ENCODE assay signal across 1 cellular context in the genomic region with DNA sequence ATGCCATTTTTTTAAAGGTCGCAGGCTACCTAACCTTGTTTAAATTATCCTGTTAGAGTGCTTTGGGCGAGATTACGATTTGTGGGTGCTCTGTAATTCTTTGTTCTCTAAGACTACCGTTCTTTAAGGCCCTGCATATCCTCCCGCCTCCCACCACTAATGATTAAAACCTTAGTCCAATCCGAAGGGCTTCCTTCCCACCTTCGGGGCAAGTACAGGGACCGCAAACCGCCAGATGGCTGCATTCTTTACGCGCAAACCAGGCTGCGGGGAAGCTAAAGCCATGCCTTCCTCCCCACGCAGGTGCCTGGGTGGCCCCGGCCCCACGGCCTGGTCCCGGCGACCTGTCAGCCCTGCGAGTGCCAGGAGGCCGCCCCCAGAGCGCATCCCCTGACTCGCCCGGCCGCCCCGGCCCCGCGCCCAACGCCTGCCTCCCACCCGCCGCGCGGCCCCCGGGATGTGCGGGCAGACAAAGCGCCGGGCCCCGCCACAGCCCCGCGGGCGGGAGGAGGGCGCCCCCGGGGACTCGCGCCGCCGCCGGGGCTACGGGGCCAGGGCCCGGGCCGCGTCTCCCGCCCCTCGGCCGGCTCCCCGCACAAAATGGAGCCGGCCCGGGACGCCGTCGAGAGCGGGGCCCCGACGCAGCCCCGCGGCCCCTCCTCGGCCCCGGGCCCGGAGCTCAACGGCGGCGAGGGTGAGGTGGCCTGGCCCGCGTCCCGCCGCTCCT.
TF ChIP-seq lines count a peak whose summit lies in the region.

No MANE protein-coding gene starts in this region.

TF ChIP-seq in GM23338, 12 proteins besides CTCF, POLR2A, EP300 and RAD21 (continued from another document):
- TF ChIP-seq, protein P1, sequence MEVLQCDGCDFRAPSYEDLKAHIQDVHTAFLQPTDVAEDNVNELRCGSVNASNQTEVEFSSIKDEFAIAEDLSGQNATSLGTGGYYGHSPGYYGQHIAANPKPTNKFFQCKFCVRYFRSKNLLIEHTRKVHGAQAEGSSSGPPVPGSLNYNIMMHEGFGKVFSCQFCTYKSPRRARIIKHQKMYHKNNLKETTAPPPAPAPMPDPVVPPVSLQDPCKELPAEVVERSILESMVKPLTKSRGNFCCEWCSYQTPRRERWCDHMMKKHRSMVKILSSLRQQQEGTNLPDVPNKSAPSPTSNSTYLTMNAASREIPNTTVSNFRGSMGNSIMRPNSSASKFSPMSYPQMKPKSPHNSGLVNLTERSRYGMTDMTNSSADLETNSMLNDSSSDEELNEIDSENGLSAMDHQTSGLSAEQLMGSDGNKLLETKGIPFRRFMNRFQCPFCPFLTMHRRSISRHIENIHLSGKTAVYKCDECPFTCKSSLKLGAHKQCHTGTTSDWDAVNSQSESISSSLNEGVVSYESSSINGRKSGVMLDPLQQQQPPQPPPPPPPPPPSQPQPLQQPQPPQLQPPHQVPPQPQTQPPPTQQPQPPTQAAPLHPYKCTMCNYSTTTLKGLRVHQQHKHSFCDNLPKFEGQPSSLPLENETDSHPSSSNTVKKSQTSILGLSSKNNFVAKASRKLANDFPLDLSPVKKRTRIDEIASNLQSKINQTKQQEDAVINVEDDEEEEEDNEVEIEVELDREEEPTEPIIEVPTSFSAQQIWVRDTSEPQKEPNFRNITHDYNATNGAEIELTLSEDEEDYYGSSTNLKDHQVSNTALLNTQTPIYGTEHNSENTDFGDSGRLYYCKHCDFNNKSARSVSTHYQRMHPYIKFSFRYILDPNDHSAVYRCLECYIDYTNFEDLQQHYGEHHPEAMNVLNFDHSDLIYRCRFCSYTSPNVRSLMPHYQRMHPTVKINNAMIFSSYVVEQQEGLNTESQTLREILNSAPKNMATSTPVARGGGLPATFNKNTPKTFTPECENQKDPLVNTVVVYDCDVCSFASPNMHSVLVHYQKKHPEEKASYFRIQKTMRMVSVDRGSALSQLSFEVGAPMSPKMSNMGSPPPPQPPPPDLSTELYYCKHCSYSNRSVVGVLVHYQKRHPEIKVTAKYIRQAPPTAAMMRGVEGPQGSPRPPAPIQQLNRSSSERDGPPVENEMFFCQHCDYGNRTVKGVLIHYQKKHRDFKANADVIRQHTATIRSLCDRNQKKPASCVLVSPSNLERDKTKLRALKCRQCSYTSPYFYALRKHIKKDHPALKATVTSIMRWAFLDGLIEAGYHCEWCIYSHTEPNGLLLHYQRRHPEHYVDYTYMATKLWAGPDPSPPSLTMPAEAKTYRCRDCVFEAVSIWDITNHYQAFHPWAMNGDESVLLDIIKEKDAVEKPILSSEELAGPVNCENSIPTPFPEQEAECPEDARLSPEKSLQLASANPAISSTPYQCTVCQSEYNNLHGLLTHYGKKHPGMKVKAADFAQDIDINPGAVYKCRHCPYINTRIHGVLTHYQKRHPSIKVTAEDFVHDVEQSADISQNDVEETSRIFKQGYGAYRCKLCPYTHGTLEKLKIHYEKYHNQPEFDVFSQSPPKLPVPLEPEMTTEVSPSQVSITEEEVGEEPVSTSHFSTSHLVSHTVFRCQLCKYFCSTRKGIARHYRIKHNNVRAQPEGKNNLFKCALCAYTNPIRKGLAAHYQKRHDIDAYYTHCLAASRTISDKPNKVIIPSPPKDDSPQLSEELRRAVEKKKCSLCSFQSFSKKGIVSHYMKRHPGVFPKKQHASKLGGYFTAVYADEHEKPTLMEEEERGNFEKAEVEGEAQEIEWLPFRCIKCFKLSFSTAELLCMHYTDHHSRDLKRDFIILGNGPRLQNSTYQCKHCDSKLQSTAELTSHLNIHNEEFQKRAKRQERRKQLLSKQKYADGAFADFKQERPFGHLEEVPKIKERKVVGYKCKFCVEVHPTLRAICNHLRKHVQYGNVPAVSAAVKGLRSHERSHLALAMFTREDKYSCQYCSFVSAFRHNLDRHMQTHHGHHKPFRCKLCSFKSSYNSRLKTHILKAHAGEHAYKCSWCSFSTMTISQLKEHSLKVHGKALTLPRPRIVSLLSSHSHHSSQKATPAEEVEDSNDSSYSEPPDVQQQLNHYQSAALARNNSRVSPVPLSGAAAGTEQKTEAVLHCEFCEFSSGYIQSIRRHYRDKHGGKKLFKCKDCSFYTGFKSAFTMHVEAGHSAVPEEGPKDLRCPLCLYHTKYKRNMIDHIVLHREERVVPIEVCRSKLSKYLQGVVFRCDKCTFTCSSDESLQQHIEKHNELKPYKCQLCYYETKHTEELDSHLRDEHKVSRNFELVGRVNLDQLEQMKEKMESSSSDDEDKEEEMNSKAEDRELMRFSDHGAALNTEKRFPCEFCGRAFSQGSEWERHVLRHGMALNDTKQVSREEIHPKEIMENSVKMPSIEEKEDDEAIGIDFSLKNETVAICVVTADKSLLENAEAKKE (CRISPR knock-in tag; IDR thresholded peaks at IDR 0.05), result no peak
- TF ChIP-seq EZH2phosphoT487 (IDR thresholded peaks at IDR 0.05; ENCODE audit: unreplicated experiment), result no peak
- TF ChIP-seq ZNF114 (CRISPR knock-in tag; IDR thresholded peaks at IDR 0.05), result no peak
- TF ChIP-seq, protein P2, sequence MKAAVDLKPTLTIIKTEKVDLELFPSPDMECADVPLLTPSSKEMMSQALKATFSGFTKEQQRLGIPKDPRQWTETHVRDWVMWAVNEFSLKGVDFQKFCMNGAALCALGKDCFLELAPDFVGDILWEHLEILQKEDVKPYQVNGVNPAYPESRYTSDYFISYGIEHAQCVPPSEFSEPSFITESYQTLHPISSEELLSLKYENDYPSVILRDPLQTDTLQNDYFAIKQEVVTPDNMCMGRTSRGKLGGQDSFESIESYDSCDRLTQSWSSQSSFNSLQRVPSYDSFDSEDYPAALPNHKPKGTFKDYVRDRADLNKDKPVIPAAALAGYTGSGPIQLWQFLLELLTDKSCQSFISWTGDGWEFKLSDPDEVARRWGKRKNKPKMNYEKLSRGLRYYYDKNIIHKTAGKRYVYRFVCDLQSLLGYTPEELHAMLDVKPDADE (IDR thresholded peaks at IDR 0.05), result no peak
- TF ChIP-seq POLR2AphosphoS5 (IDR thresholded peaks at IDR 0.05; ENCODE audit: low read depth), result no peak
- no peak for TF ChIP-seq NANOG (IDR thresholded peaks at IDR 0.05; ENCODE audit: borderline replicate concordance)
- TF ChIP-seq, protein P3, sequence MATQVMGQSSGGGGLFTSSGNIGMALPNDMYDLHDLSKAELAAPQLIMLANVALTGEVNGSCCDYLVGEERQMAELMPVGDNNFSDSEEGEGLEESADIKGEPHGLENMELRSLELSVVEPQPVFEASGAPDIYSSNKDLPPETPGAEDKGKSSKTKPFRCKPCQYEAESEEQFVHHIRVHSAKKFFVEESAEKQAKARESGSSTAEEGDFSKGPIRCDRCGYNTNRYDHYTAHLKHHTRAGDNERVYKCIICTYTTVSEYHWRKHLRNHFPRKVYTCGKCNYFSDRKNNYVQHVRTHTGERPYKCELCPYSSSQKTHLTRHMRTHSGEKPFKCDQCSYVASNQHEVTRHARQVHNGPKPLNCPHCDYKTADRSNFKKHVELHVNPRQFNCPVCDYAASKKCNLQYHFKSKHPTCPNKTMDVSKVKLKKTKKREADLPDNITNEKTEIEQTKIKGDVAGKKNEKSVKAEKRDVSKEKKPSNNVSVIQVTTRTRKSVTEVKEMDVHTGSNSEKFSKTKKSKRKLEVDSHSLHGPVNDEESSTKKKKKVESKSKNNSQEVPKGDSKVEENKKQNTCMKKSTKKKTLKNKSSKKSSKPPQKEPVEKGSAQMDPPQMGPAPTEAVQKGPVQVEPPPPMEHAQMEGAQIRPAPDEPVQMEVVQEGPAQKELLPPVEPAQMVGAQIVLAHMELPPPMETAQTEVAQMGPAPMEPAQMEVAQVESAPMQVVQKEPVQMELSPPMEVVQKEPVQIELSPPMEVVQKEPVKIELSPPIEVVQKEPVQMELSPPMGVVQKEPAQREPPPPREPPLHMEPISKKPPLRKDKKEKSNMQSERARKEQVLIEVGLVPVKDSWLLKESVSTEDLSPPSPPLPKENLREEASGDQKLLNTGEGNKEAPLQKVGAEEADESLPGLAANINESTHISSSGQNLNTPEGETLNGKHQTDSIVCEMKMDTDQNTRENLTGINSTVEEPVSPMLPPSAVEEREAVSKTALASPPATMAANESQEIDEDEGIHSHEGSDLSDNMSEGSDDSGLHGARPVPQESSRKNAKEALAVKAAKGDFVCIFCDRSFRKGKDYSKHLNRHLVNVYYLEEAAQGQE (IDR thresholded peaks at IDR 0.05; ENCODE audit: unreplicated experiment), result no peak
- no peak for TF ChIP-seq ZNF331 (CRISPR knock-in tag; IDR thresholded peaks at IDR 0.05; ENCODE audit: low read depth)
- no peak for TF ChIP-seq EZH2 (IDR thresholded peaks at IDR 0.05; ENCODE audit: low read depth, unreplicated experiment)
- no peak for TF ChIP-seq JUNB (IDR thresholded peaks at IDR 0.05; ENCODE audit: unreplicated experiment)
- TF ChIP-seq CREB1 (CRISPR knock-in tag; IDR thresholded peaks at IDR 0.05; ENCODE audit: low read depth), result no peak
TF ChIP-seq in GM23338: peak in this region for 0.
